ENCODE assay signal across 1 cellular context in the genomic region with DNA sequence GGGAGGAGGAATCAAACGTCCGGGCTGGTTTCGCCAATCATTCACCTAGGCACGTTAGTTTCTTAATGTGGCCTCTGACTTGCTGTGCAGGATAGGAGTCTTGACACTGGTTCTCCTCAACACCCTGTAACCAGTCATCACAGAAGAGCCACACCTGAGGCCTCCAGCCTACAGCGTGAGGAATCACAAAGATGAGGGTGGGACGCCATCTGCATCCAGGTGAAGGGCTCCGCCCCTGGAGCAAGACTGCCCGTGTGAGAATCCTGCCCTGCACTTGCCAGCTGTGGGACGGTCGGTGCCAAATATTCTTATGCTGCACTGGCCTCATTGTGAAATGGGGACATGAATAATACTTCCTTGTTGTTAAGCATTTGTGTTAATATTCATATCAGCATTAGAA.
TF ChIP-seq lines count a peak whose summit lies in the region.

No MANE protein-coding gene starts in this region.

TF ChIP-seq in H1, 55 proteins besides CTCF, POLR2A, EP300 and RAD21:
- TF ChIP-seq CBX8 (IDR thresholded peaks at IDR 0.05; ENCODE audit: borderline replicate concordance, low read depth, low read length) (no peak), POLR2AphosphoS5 (IDR thresholded peaks at IDR 0.05; ENCODE audit: low read depth, low read length) (no peak), RXRA (IDR thresholded peaks at IDR 0.05; ENCODE audit: insufficient read depth, low read depth, low read length) (no peak), MAX (IDR thresholded peaks at IDR 0.05) (no peak)
